Comparison of ENCODE assay signal across 19 cellular contexts in genomic region chr18:21634588-21635199, GRCh38. TPM values are rescaled to one million over a fixed set of nuclear protein-coding genes. Genes with fewer than 3 reads are reported as not detected.
A peak's percentile ranks its signal among the peaks of the same experiment; 100 is the strongest.
DNase-seq lines count a peak whose midpoint lies in the region; ATAC-seq and TF ChIP-seq lines count a peak whose summit lies in the region.
"Had no signal": no experiment of that assay in that cellular context is flagged by ENCODE, and none has a peak within 500 bp of the region (broad histone marks: within the 10 kb centered on the region; RNA-seq: fewer than 3 reads in every experiment).

No MANE protein-coding gene starts in this region.

- H3K4me1 Mint-ChIP-seq in activated T-cell treated with anti-CD3 and anti-CD28 coated beads, Interleukin-2, amount 50 U/mL, for 24 hours (ENCODE audit: low read depth), result peaks cover 10% of the 10 kb centered on the region
- peaks cover 0 to 1% of the 10 kb centered on the region in 2 donors for H3K4me1 Mint-ChIP-seq in immature natural killer cell
- peaks cover 20% of the 10 kb centered on the region for H3K4me1 Mint-ChIP-seq in stimulated activated memory B cell treated with anti-CD40 and anti-IgM and Interleukin-4, amounts not matched to agents 10 μg/mL and 1 μg/mL and 100 μg/mL, for 72 hours

- intact Hi-C loops in thyroid gland (cut with DNase I), result no loop called here

- H3K27ac Mint-ChIP-seq in activated T-cell treated with anti-CD3 and anti-CD28 coated beads, Interleukin-2, amount 50 U/mL, for 24 hours, result peak overlapping the region; percentile 6
- peak overlapping the region in 5 of 6 donors; percentile 1 to 70 (median 49) for H3K27ac Mint-ChIP-seq in immature natural killer cell
- H3K27ac Mint-ChIP-seq in stimulated activated memory B cell treated with anti-CD40 and anti-IgM and Interleukin-4, amounts not matched to agents 10 μg/mL and 1 μg/mL and 100 μg/mL, for 72 hours, result peak overlapping the region; percentile 18

- H3K79me1 ChIP-seq in neuronal stem cell (ENCODE audit: low read depth, low read length), result peaks cover 3% of the 10 kb centered on the region

- no peak overlapping the region for H2BK12ac ChIP-seq in neuronal stem cell (ENCODE audit: low read length)

- H3K4me3 ChIP-seq in SK-N-MC (no peak overlapping the region), neuronal stem cell (ENCODE audit: low read length in 2 of 2) (no peak overlapping the region), thyroid gland (replicated peaks in 1 of 3) (no peak overlapping the region)
- H3K4me3 ChIP-seq: A549 had no signal

- H4K91ac ChIP-seq in neuronal stem cell (ENCODE audit: low read depth, low read length, poor library complexity), result no peak overlapping the region

- no peaks in the 10 kb centered on the region for H3K9me3 ChIP-seq in SK-N-MC (ENCODE audit: low read depth, low read length)
- H3K9me3 ChIP-seq in neuronal stem cell (replicated peaks in 1 of 2; ENCODE audit: control insufficient read depth in 2 of 2, insufficient read depth in 1 of 2, low read depth in 1 of 2, low read length in 2 of 2), result no peaks in the 10 kb centered on the region
- H3K9me3 ChIP-seq in thyroid gland, result no peaks in the 10 kb centered on the region
- H3K9me3 ChIP-seq: A549 had no signal

- no peak overlapping the region for H4K8ac ChIP-seq in neuronal stem cell (ENCODE audit: low read depth, low read length)

- no peak overlapping the region for H2AFZ ChIP-seq in neuronal stem cell (ENCODE audit: low read length)

- peaks cover 52% of the 10 kb centered on the region for H3K36me3 ChIP-seq in SK-N-MC (ENCODE audit: insufficient read depth, low read length)
- H3K36me3 ChIP-seq in neuronal stem cell (replicated peaks in 1 of 2; ENCODE audit: control insufficient read depth in 2 of 2, insufficient read depth in 2 of 2, low read length in 2 of 2), result peaks cover 12 to 68% of the 10 kb centered on the region in 2 donors
- H3K36me3 ChIP-seq in thyroid gland, result peaks cover 4 to 8% of the 10 kb centered on the region in 2 donors

- TF ChIP-seq CTCF in thyroid gland (IDR thresholded peaks at IDR 0.05), result no peak

- TF ChIP-seq POLR2A in thyroid gland (IDR thresholded peaks at IDR 0.05), result no peak

- WGBS in neuronal stem cell (ENCODE audit: extremely low coverage in 2 of 2, insufficient read length in 2 of 2, insufficient replicate concordance in 1 of 2), 2 donors, result no CpG with 5 or more reads among the region's 4 CpGs
- WGBS in thyroid gland, 2 donors, result 92 to 93% methylated on average over 4 of the region's 4 CpGs

- no peak for ATAC-seq in stimulated activated memory B cell treated with anti-CD40 and anti-IgM and Interleukin-4, amounts not matched to agents 10 μg/mL and 1 μg/mL and 100 μg/mL, for 72 hours

- no peak overlapping the region for H2BK120ac ChIP-seq in neuronal stem cell (ENCODE audit: low read depth, low read length)

- H3K4me2 ChIP-seq in neuronal stem cell (ENCODE audit: insufficient read depth, low read length, poor library complexity, severe bottlenecking), result no peak overlapping the region
- H3K4me2 ChIP-seq: A549, KMS-11 had no signal

- H2BK5ac ChIP-seq in neuronal stem cell (ENCODE audit: low read length), result no peak overlapping the region

- no peak overlapping the region for H3K14ac ChIP-seq in neuronal stem cell (ENCODE audit: low read length)

- no peak overlapping the region for H3K9ac ChIP-seq in SK-N-MC (ENCODE audit: insufficient read length)
- H3K9ac ChIP-seq in neuronal stem cell (ENCODE audit: low read depth, low read length, poor library complexity), result no peak overlapping the region
- H3K9ac ChIP-seq: KMS-11 had no signal

- H3K9me3 Mint-ChIP-seq in activated T-cell treated with anti-CD3 and anti-CD28 coated beads, Interleukin-2, amount 50 U/mL, for 24 hours, result no peaks in the 10 kb centered on the region
- H3K9me3 Mint-ChIP-seq in immature natural killer cell, result no peaks in the 10 kb centered on the region
- H3K9me3 Mint-ChIP-seq in stimulated activated memory B cell treated with anti-CD40 and anti-IgM and Interleukin-4, amounts not matched to agents 10 μg/mL and 1 μg/mL and 100 μg/mL, for 72 hours, result no peaks in the 10 kb centered on the region

- H3K18ac ChIP-seq in neuronal stem cell (ENCODE audit: low read length), result no peak overlapping the region

- no peak overlapping the region for H3K4ac ChIP-seq in neuronal stem cell (ENCODE audit: low read length)

- H3K27me3 ChIP-seq in neuronal stem cell (ENCODE audit: control insufficient read depth in 3 of 3, insufficient read depth in 3 of 3, low read depth in 1 of 3, low read length in 3 of 3) (no peaks in the 10 kb centered on the region), thyroid gland (no peaks in the 10 kb centered on the region)

- no peak overlapping the region for H3K23ac ChIP-seq in neuronal stem cell (ENCODE audit: low read depth, low read length, poor library complexity)

- in situ Hi-C loops in ACHN (cut with HindIII; ENCODE audit: low pct_ligation_motif_present, low pct_unique_long_range_greater_than_20kb, low sequenced_read_pairs), result no loop called here

- H3K27me3 Mint-ChIP-seq in activated T-cell treated with anti-CD3 and anti-CD28 coated beads, Interleukin-2, amount 50 U/mL, for 24 hours, result no peaks in the 10 kb centered on the region
- H3K27me3 Mint-ChIP-seq in immature natural killer cell (ENCODE audit: low read depth in 3 of 3), result peaks cover 0 to 3% (median 0%) of the 10 kb centered on the region in 3 donors
- no peaks in the 10 kb centered on the region for H3K27me3 Mint-ChIP-seq in stimulated activated memory B cell treated with anti-CD40 and anti-IgM and Interleukin-4, amounts not matched to agents 10 μg/mL and 1 μg/mL and 100 μg/mL, for 72 hours

- H3K4me1 ChIP-seq in neuronal stem cell (ENCODE audit: control insufficient read depth in 2 of 2, insufficient read depth in 1 of 2, low read depth in 1 of 2, low read length in 2 of 2) (no peaks in the 10 kb centered on the region), thyroid gland (no peaks in the 10 kb centered on the region)

- no peak overlapping the region for H2AK5ac ChIP-seq in neuronal stem cell (ENCODE audit: low read depth, low read length)

- H3K36me3 Mint-ChIP-seq in activated T-cell treated with anti-CD3 and anti-CD28 coated beads, Interleukin-2, amount 50 U/mL, for 24 hours (ENCODE audit: low read depth), result peaks cover 82% of the 10 kb centered on the region
- H3K36me3 Mint-ChIP-seq in immature natural killer cell, result peaks cover 0 to 7% (median 0%) of the 10 kb centered on the region in 3 donors
- H3K36me3 Mint-ChIP-seq in stimulated activated memory B cell treated with anti-CD40 and anti-IgM and Interleukin-4, amounts not matched to agents 10 μg/mL and 1 μg/mL and 100 μg/mL, for 72 hours, result peaks cover 15% of the 10 kb centered on the region

- H3K27ac ChIP-seq in SK-N-MC (0 out of 2 replicates have a peak overlapping the region, but pooled peaks have one; percentile 6), neuronal stem cell (replicated peaks; ENCODE audit: low read length) (no peak overlapping the region), thyroid gland (no peak overlapping the region)
- H3K27ac ChIP-seq: A549, KMS-11 had no signal

- no peak overlapping the region for H2BK15ac ChIP-seq in neuronal stem cell (ENCODE audit: low read length)

- DNase-seq in activated T-cell treated with anti-CD3 and anti-CD28 coated beads, Interleukin-2, amount 50 U/mL, for 24 hours, result no peak
- DNase-seq in activated T-cell treated with anti-CD3 and anti-CD28 coated beads for 4 hours (no peak), SK-N-MC (ENCODE audit: low read depth, low spot score) (no peak), immature natural killer cell (no peak), neuronal stem cell (ENCODE audit: low spot score) (no peak), ACHN (no peak), thyroid gland (no peak)
- DNase-seq: Calu3; DMS53; H7; NCI-H1436; NCI-H2029; NCI-H2171; NCI-H446 treated with DMSO at 0.1 percent for 48 hours; NK-92 treated with Interleukin-12 subunit alpha and Interleukin-12 subunit beta, amount 100 ng/mL, for 24 hours; OCI-M1 had no signal

- no peak overlapping the region for H3K4me3 Mint-ChIP-seq in activated T-cell treated with anti-CD3 and anti-CD28 coated beads, Interleukin-2, amount 50 U/mL, for 24 hours
- H3K4me3 Mint-ChIP-seq in immature natural killer cell, result no peak overlapping the region
- H3K4me3 Mint-ChIP-seq in stimulated activated memory B cell treated with anti-CD40 and anti-IgM and Interleukin-4, amounts not matched to agents 10 μg/mL and 1 μg/mL and 100 μg/mL, for 72 hours, result no peak overlapping the region

RNA-seq across cellular contexts. Expression of gene SNRPD1, which starts 22.6 kb away (rescaled TPM):
- 10 to 100 TPM; 50.7 to 86.4 (median 84.8) TPM for polyA plus RNA-seq in immature natural killer cell
- polyA plus RNA-seq in neuronal stem cell (2013, experiment 1 of 2), result 205 TPM
- 206 TPM for polyA plus RNA-seq in neuronal stem cell (2013, experiment 2 of 2)
- 1 to 10 TPM; 4.1 to 8.5 (median 6.7) TPM for total RNA-seq in thyroid gland

RNA-seq across cellular contexts. Expression of gene ESCO1, which starts 34.2 kb away (rescaled TPM):
- 10 to 100 TPM in 1 of 3 donors, 1 to 10 TPM in 2; 2.5 to 11.6 (median 3.5) TPM for polyA plus RNA-seq in immature natural killer cell
- 16.1 TPM for polyA plus RNA-seq in neuronal stem cell (2013, experiment 1 of 2)
- 16.5 TPM for polyA plus RNA-seq in neuronal stem cell (2013, experiment 2 of 2)
- total RNA-seq in thyroid gland, result 10 to 100 TPM; 24.6 to 38.3 (median 31.3) TPM
